In the genomic region with DNA sequence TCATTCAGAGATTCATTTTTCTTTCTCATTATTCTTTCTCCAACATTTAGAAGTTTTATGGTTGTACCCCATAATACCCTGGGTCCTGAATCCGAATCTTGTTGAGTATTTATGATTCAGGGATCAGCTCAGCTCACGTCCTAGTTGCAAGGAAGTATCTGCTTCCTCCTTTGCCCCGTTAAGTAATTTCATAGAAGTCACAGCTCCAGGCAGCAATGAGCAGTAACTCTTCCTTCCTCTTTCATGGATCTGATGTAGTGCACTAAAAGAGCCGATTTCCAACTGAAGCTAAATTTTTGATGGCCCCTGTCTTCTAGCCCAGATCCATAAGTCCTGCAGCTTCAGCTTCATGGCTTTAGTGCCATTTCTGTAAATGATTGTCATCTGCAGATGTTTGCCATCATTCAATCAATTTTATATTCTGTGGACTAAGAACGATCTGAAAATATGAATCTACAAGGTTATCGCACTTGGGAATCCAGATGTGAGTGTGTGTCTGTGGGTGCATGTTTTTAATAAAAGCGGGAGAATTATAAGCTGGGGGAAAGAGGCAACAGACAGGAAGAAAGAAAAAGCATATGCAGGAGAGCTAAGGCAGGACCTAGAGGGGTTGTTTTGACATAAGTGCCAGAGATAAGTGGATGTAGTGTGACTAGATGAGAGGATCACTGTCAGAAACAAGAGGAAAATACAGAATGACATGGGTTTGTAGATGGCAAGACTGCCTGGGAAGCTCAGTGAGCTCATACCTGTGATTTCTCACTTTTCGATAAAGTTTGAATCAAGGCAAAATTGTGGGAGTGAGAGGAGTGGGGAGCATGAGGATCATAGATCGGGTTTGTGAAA, we compare ENCODE assay signal across 18 cellular contexts. TPM values are rescaled to one million over a fixed set of nuclear protein-coding genes. Genes with fewer than 3 reads are reported as not detected.
"Had no signal": no experiment of that assay in that cellular context is flagged by ENCODE, and none has a peak within 500 bp of the region (broad histone marks: within the 10 kb centered on the region; RNA-seq: fewer than 3 reads in every experiment).

No MANE protein-coding gene starts in this region.

- DNase-seq: activated CD4-positive, alpha-beta T cell treated with anti-CD3 and anti-CD28 coated beads for 48 hours; activated CD8-positive, alpha-beta memory T cell treated with anti-CD3 and anti-CD28 coated beads, Interleukin-2, amount 50 U/mL, for 48 hours; activated CD8-positive, alpha-beta T cell treated with anti-CD3 and anti-CD28 coated beads, Interleukin-2, amount 10 ng/mL, durations not matched to agents 7 days and 5 days; activated naive CD4-positive, alpha-beta T cell; aorta; foreskin fibroblast; glutamatergic neuron; left colon; stimulated activated CD4-positive, alpha-beta T cell treated with anti-CD3 and anti-CD28 coated beads, Interleukin-12 subunit alpha, Interleukin-12 subunit beta, amount 100 ng/mL, for 4 hours; stimulated activated naive CD4-positive, alpha-beta T cell treated with Interleukin-2 at 50 U/mL for 16 hours; trophoblast cell had no signal

- H3K27me3 ChIP-seq: esophagus muscularis mucosa had no signal

- H3K27ac Mint-ChIP-seq: activated CD8-positive, alpha-beta T cell treated with anti-CD3 and anti-CD28 coated beads, Interleukin-2, amount 10 ng/mL, durations not matched to agents 7 days and 5 days; activated T-helper 1 cell treated with anti-CD3 and anti-CD28 coated beads, Interleukin-12 subunit alpha, Interleukin-12 subunit beta, Interleukin-2, Interleukin-4 antibody, amounts not matched to agents 30 ng/mL and 10 ng/mL and 1 ng/mL, durations not matched to agents 14 hours and 24 hours and 36 hours; nephron had no signal

- H3K4me3 ChIP-seq: breast epithelium, esophagus muscularis mucosa had no signal

- H3K4me1 Mint-ChIP-seq: nephron had no signal

- H3K27ac ChIP-seq: breast epithelium, esophagus muscularis mucosa had no signal

- H3K9me3 Mint-ChIP-seq: activated T-helper 1 cell treated with anti-CD3 and anti-CD28 coated beads, Interleukin-12 subunit alpha, Interleukin-12 subunit beta, Interleukin-2, Interleukin-4 antibody, amounts not matched to agents 30 ng/mL and 10 ng/mL and 1 ng/mL, durations not matched to agents 14 hours and 24 hours and 36 hours; nephron had no signal

- ATAC-seq: activated CD8-positive, alpha-beta T cell treated with anti-CD3 and anti-CD28 coated beads, Interleukin-2, amount 10 ng/mL, durations not matched to agents 7 days and 5 days; left colon had no signal

- H3K4me3 Mint-ChIP-seq: activated CD8-positive, alpha-beta T cell treated with anti-CD3 and anti-CD28 coated beads, Interleukin-2, amount 10 ng/mL, durations not matched to agents 7 days and 5 days; activated T-helper 1 cell treated with anti-CD3 and anti-CD28 coated beads, Interleukin-12 subunit alpha, Interleukin-12 subunit beta, Interleukin-2, Interleukin-4 antibody, amounts not matched to agents 30 ng/mL and 10 ng/mL and 1 ng/mL, durations not matched to agents 14 hours and 24 hours and 36 hours; nephron had no signal

RNA-seq across cellular contexts. Expression of gene VEGFD, which starts 17.5 kb away (rescaled TPM):
- total RNA-seq: activated CD8-positive, alpha-beta T cell treated with anti-CD3 and anti-CD28 coated beads, Interleukin-2, amount 10 ng/mL, durations not matched to agents 7 days and 5 days; activated T-helper 1 cell treated with anti-CD3 and anti-CD28 coated beads, Interleukin-12 subunit alpha, Interleukin-12 subunit beta, Interleukin-2, Interleukin-4 antibody, amounts not matched to agents 30 ng/mL and 10 ng/mL and 1 ng/mL, durations not matched to agents 14 hours and 24 hours and 36 hours had no signal

RNA-seq across cellular contexts. Expression of gene ASB11, which starts 51.3 kb away (rescaled TPM):
- total RNA-seq: activated CD8-positive, alpha-beta T cell treated with anti-CD3 and anti-CD28 coated beads, Interleukin-2, amount 10 ng/mL, durations not matched to agents 7 days and 5 days; activated T-helper 1 cell treated with anti-CD3 and anti-CD28 coated beads, Interleukin-12 subunit alpha, Interleukin-12 subunit beta, Interleukin-2, Interleukin-4 antibody, amounts not matched to agents 30 ng/mL and 10 ng/mL and 1 ng/mL, durations not matched to agents 14 hours and 24 hours and 36 hours; aorta; breast epithelium; cerebellum; esophagus muscularis mucosa; lung microvascular endothelial cell; osteoblast had no signal
